ENCODE assay signal across 17 cellular contexts in the genomic region with DNA sequence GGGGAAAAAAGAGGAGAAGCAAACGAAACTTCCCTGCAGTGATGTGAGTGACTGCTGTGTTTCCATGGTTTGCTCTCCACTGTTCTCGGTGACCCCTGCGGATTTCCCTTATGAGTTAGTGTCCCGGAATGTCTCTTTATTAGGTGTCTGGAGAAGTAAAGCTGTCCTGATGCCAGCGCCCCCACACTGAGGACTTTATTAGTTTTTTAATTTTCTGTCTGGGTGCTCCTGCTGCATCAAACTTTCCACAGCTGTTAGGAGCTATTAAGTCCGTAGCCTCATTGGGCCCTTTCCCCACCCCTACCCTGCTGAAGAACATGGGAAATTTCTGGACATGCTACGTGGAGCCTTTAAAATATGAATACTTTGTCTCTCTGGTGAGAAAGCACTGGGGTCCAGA.
DNase-seq lines count a peak whose midpoint lies in the region; ATAC-seq and TF ChIP-seq lines count a peak whose summit lies in the region.
"Had no signal": no experiment of that assay in that cellular context is flagged by ENCODE, and none has a peak within 500 bp of the region (broad histone marks: within the 10 kb centered on the region; RNA-seq: fewer than 3 reads in every experiment).

No MANE protein-coding gene starts in this region.

- POLR2A ChIA-PET in BJ (lab: Charles Lee): no interaction called here

- H3K27me3 Mint-ChIP-seq in neural progenitor cell (ENCODE audit: insufficient read depth, low read depth): peaks cover 8% of the 10 kb centered on the region
- peaks cover 19 to 81% of the 10 kb centered on the region in 2 donors for H3K27me3 Mint-ChIP-seq in effector memory CD8-positive, alpha-beta T cell

- no peak for TF ChIP-seq CTCF in BJ (IDR thresholded peaks at IDR 0.05; ENCODE audit: insufficient read depth, low read depth, low read length)
- TF ChIP-seq CTCF in fibroblast of mammary gland (conservative IDR thresholded peaks at IDR 0.05; ENCODE audit: control insufficient read depth, insufficient read depth, low read depth, low read length): no peak
- no peak for TF ChIP-seq CTCF in neural progenitor cell (IDR thresholded peaks at IDR 0.05)

- H3K27ac ChIP-seq in neural progenitor cell: peak overlapping the region; percentile 95
- H3K27ac ChIP-seq: BLaER1 treated with 17β-estradiol and CSF1 and Interleukin-3, amounts not matched to agents 10 nM and 100 nM; epithelial cell of prostate had no signal

- H3K27me3 ChIP-seq in BJ (ENCODE audit: control insufficient read depth, insufficient read depth, low read length) (peaks cover 23% of the 10 kb centered on the region), neural progenitor cell (no peaks in the 10 kb centered on the region)
- H3K27me3 ChIP-seq: sigmoid colon had no signal

- H2AFZ ChIP-seq in neural progenitor cell (replicated peaks): no peak overlapping the region

- H3K9me3 ChIP-seq in neural progenitor cell (ENCODE audit: low read depth): no peaks in the 10 kb centered on the region
- H3K9me3 ChIP-seq: BLaER1 treated with 17β-estradiol and CSF1 and Interleukin-3, amounts not matched to agents 10 nM and 100 nM; sigmoid colon had no signal

- H3K79me2 ChIP-seq in neural progenitor cell (ENCODE audit: low read depth): no peaks in the 10 kb centered on the region

- H3K36me3 ChIP-seq in BJ (ENCODE audit: control insufficient read depth, insufficient read depth, low read length) (no peaks in the 10 kb centered on the region), neural progenitor cell (no peaks in the 10 kb centered on the region)
- H3K36me3 ChIP-seq: BLaER1 treated with 17β-estradiol and CSF1 and Interleukin-3, amounts not matched to agents 10 nM and 100 nM; sigmoid colon had no signal

- no peak for ATAC-seq in effector memory CD8-positive, alpha-beta T cell (replicated peaks)
- ATAC-seq: GM12878 had no signal

- H3K4me3 ChIP-seq in BJ (ENCODE audit: low read depth, low read length) (no peak overlapping the region), fibroblast of mammary gland (ENCODE audit: control insufficient read depth, low read depth, low read length) (no peak overlapping the region), neural progenitor cell (no peak overlapping the region)
- H3K4me3 ChIP-seq: BLaER1 treated with 17β-estradiol and CSF1 and Interleukin-3, amounts not matched to agents 10 nM and 100 nM; GM12878; sigmoid colon had no signal

- DNase-seq in BJ (ENCODE audit: low read depth) (peak; percentile 64), M059J (ENCODE audit: low read depth) (peak; percentile 89), fibroblast of mammary gland (ENCODE audit: low read depth) (peak; percentile 36), neural progenitor cell (ENCODE audit: low spot score) (peak; percentile 34), iPS-NIHi11 (ENCODE audit: low spot score) (no peak), COLO668 (lab: John Stamatoyannopoulos, UW; ENCODE audit: unreplicated experiment) (no peak), NCI-H2107 treated with DMSO at 0.1 percent for 48 hours (lab: John Stamatoyannopoulos, UW; ENCODE audit: unreplicated experiment) (no peak)
- no peak for DNase-seq in effector memory CD8-positive, alpha-beta T cell
- DNase-seq: activated CD4-positive, alpha-beta T cell treated with anti-CD3 and anti-CD28 coated beads for 48 hours; sigmoid colon; stimulated activated naive CD4-positive, alpha-beta T cell had no signal

- peak overlapping the region; percentile 98 for H3K27ac Mint-ChIP-seq in neural progenitor cell
- no peak overlapping the region for H3K27ac Mint-ChIP-seq in effector memory CD8-positive, alpha-beta T cell
- H3K27ac Mint-ChIP-seq: activated naive CD8-positive, alpha-beta T cell; T-helper 2 cell treated with Interferon-gamma antibody and Interleukin-4, amounts not matched to agents 5 μg/mL and 100 μg/mL, for 36 hours had no signal

- peaks cover 67% of the 10 kb centered on the region for H3K4me1 Mint-ChIP-seq in neural progenitor cell
- no peaks in the 10 kb centered on the region for H3K4me1 Mint-ChIP-seq in effector memory CD8-positive, alpha-beta T cell (ENCODE audit: low read depth in 2 of 2)
- H3K4me1 Mint-ChIP-seq: central memory CD8-positive, alpha-beta T cell had no signal

- CTCF ChIA-PET in BJ (lab: Yijun Ruan, JAX): interaction anchor here (0.7 kb wide), 1 partner anchor 336 kb away, joined by 3 read pairs; no protein-coding TSS in a partner anchor

- H4K20me1 ChIP-seq in neural progenitor cell (ENCODE audit: low read depth): no peaks in the 10 kb centered on the region

- H3K4me2 ChIP-seq in neural progenitor cell: peak overlapping the region; percentile 61
- H3K4me2 ChIP-seq: BLaER1 treated with 17β-estradiol and CSF1 and Interleukin-3, amounts not matched to agents 10 nM and 100 nM had no signal

- peaks cover 8% of the 10 kb centered on the region for H3K9me3 Mint-ChIP-seq in neural progenitor cell
- H3K9me3 Mint-ChIP-seq in effector memory CD8-positive, alpha-beta T cell: no peaks in the 10 kb centered on the region
- H3K9me3 Mint-ChIP-seq: central memory CD8-positive, alpha-beta T cell; T-helper 2 cell treated with Interferon-gamma antibody and Interleukin-4, amounts not matched to agents 5 μg/mL and 100 μg/mL, for 36 hours had no signal

- H3K4me1 ChIP-seq in neural progenitor cell: peaks cover 69% of the 10 kb centered on the region

- no peaks in the 10 kb centered on the region for H3K36me3 Mint-ChIP-seq in neural progenitor cell
- no peaks in the 10 kb centered on the region for H3K36me3 Mint-ChIP-seq in effector memory CD8-positive, alpha-beta T cell (ENCODE audit: insufficient read depth)
- H3K36me3 Mint-ChIP-seq: activated naive CD8-positive, alpha-beta T cell had no signal

- peak overlapping the region; percentile 61 for H3K4me3 Mint-ChIP-seq in neural progenitor cell
- no peak overlapping the region for H3K4me3 Mint-ChIP-seq in effector memory CD8-positive, alpha-beta T cell
- H3K4me3 Mint-ChIP-seq: activated naive CD8-positive, alpha-beta T cell; central memory CD8-positive, alpha-beta T cell; T-helper 2 cell treated with Interferon-gamma antibody and Interleukin-4, amounts not matched to agents 5 μg/mL and 100 μg/mL, for 36 hours had no signal

- no peak overlapping the region for H3K9ac ChIP-seq in neural progenitor cell
- H3K9ac ChIP-seq: BLaER1 treated with 17β-estradiol and CSF1 and Interleukin-3, amounts not matched to agents 10 nM and 100 nM had no signal

- H3F3A ChIP-seq in neural progenitor cell (ENCODE audit: low read depth): peaks cover 50% of the 10 kb centered on the region

Comparison
In these comparisons a context has a peak if more than half of its experiments do, and no peak if none do; other contexts are left out.
1. DNase-seq: peak in BJ (single experiment), M059J (single experiment), fibroblast of mammary gland (single experiment) and neural progenitor cell (single experiment); none in iPS-NIHi11 (single experiment), COLO668 (single experiment), NCI-H2107 treated with DMSO at 0.1 percent for 48 hours (single experiment) and effector memory CD8-positive, alpha-beta T cell (0 of 3).